ENCODE assay signal across 9 cellular contexts in the genomic region with DNA sequence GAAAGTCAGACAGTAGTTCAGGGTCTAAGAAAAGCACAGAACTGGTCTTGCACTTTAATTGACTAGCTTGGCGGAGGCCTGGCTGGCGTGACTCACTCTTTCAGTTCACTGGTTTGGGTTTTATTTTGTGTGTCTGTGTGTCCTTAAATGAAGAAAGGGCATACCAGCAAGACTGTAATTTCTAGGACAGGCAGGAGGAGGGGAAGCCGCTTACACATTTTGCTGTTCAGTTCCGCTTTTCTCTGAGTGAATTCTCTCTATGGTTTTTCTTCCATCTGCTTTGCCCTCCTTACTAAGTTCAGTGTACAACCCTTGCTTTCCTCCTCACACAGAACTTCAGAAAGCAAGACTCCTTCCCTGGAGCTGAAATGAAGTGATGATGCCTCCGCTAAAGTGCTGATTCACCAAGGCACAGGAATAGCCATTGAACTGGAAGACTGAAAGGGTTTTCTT.
DNase-seq lines count a peak whose midpoint lies in the region; ATAC-seq and TF ChIP-seq lines count a peak whose summit lies in the region.
"Had no signal": no experiment of that assay in that cellular context is flagged by ENCODE, and none has a peak within 500 bp of the region (broad histone marks: within the 10 kb centered on the region; RNA-seq: fewer than 3 reads in every experiment).

No MANE protein-coding gene starts in this region.

- ATAC-seq in GM21447 (IDR thresholded peaks at IDR 0.05; ENCODE audit: unreplicated experiment), result peak; percentile 47
- ATAC-seq: HCT116 had no signal

- H3K4me3 Mint-ChIP-seq in IgD-negative memory B cell, result peak overlapping the region; percentile 61 to 78 (median 74)
- H3K4me3 Mint-ChIP-seq in dendritic cell treated with granulocyte-macrophage colony-stimulating factor and Interleukin-4, amounts not matched to agents 40 ng/mL and 50 ng/mL, for 4 days, result no peak overlapping the region
- H3K4me3 Mint-ChIP-seq in progenitor cell of endocrine pancreas (ENCODE audit: low read depth), result no peak overlapping the region

- no peak for TF ChIP-seq CTCF in progenitor cell of endocrine pancreas (IDR thresholded peaks at IDR 0.05; ENCODE audit: unreplicated experiment)
- no peak for TF ChIP-seq CTCF in prostate gland (IDR thresholded peaks at IDR 0.05)

- H3K36me3 Mint-ChIP-seq in IgD-negative memory B cell (peaks cover 2% of the 10 kb centered on the region), progenitor cell of endocrine pancreas (ENCODE audit: insufficient read depth) (no peaks in the 10 kb centered on the region)
- peaks cover 7% of the 10 kb centered on the region for H3K36me3 Mint-ChIP-seq in dendritic cell treated with granulocyte-macrophage colony-stimulating factor and Interleukin-4, amounts not matched to agents 40 ng/mL and 50 ng/mL, for 4 days (ENCODE audit: low read depth)

- H3K4me1 ChIP-seq in prostate gland (replicated peaks), result no peaks in the 10 kb centered on the region

- H3K27me3 Mint-ChIP-seq in IgD-negative memory B cell (no peaks in the 10 kb centered on the region), progenitor cell of endocrine pancreas (no peaks in the 10 kb centered on the region)
- H3K27me3 Mint-ChIP-seq in dendritic cell treated with granulocyte-macrophage colony-stimulating factor and Interleukin-4, amounts not matched to agents 40 ng/mL and 50 ng/mL, for 4 days, result no peaks in the 10 kb centered on the region

- no peaks in the 10 kb centered on the region for H3K9me3 Mint-ChIP-seq in IgD-negative memory B cell
- no peaks in the 10 kb centered on the region for H3K9me3 Mint-ChIP-seq in dendritic cell treated with granulocyte-macrophage colony-stimulating factor and Interleukin-4, amounts not matched to agents 40 ng/mL and 50 ng/mL, for 4 days
- H3K9me3 Mint-ChIP-seq in progenitor cell of endocrine pancreas (ENCODE audit: low read depth), result no peaks in the 10 kb centered on the region

- 80% methylated on average over 5 of the region's 5 CpGs for WGBS in prostate gland

- no peaks in the 10 kb centered on the region for H3K36me3 ChIP-seq in prostate gland

- H3K4me1 Mint-ChIP-seq in IgD-negative memory B cell (peaks cover 53 to 56% (median 54%) of the 10 kb centered on the region in 3 donors), progenitor cell of endocrine pancreas (ENCODE audit: low read depth) (peaks cover 2% of the 10 kb centered on the region)
- peaks cover 34% of the 10 kb centered on the region for H3K4me1 Mint-ChIP-seq in dendritic cell treated with granulocyte-macrophage colony-stimulating factor and Interleukin-4, amounts not matched to agents 40 ng/mL and 50 ng/mL, for 4 days (ENCODE audit: low read depth)

- no peaks in the 10 kb centered on the region for H3K9me3 ChIP-seq in prostate gland

- H3K4me3 ChIP-seq in prostate gland, result no peak overlapping the region

- intact Hi-C loops in dendritic cell treated with granulocyte-macrophage colony-stimulating factor and Interleukin-4, amounts not matched to agents 40 ng/mL and 50 ng/mL, for 4 days (cut with micrococcal nuclease), result loop anchor here (2.0 to 10.0 kb wide), 5 partner anchors 45 to 1293 kb away; a partner anchor contains a TSS
- intact Hi-C loops in prostate gland (cut with DNase I), result loop anchor here (5.0 to 10.0 kb wide), 2 partner anchors 150 to 1453 kb away; a partner anchor contains a TSS

- H3K27ac Mint-ChIP-seq in IgD-negative memory B cell, result peak overlapping the region; percentile 84 to 94 (median 93)
- H3K27ac Mint-ChIP-seq in dendritic cell treated with granulocyte-macrophage colony-stimulating factor and Interleukin-4, amounts not matched to agents 40 ng/mL and 50 ng/mL, for 4 days, result peak overlapping the region; percentile 93
- H3K27ac Mint-ChIP-seq in progenitor cell of endocrine pancreas, result no peak overlapping the region

- DNase-seq in GDM1 (lab: John Stamatoyannopoulos, UW) (peak; percentile 80), renal cortical epithelial cell (ENCODE audit: low read depth) (peak; percentile 84), NCI-H2081 treated with DMSO at 0.1 percent for 48 hours (lab: John Stamatoyannopoulos, UW) (no peak), progenitor cell of endocrine pancreas (ENCODE audit: low spot score, unreplicated experiment) (no peak), prostate gland (ENCODE audit: low spot score) (no peak)

- no peak for TF ChIP-seq POLR2A in prostate gland (IDR thresholded peaks at IDR 0.05)

- H3K27me3 ChIP-seq in prostate gland (replicated peaks; ENCODE audit: insufficient read depth), result no peaks in the 10 kb centered on the region

- H3K27ac ChIP-seq in prostate gland, result no peak overlapping the region

Comparison
In these comparisons a context has a peak if more than half of its experiments do, and no peak if none do; other contexts are left out.
1. DNase-seq: peak in GDM1 (single experiment) and renal cortical epithelial cell (single experiment); none in NCI-H2081 treated with DMSO at 0.1 percent for 48 hours (single experiment), progenitor cell of endocrine pancreas (single experiment) and prostate gland (single experiment).
2. H3K4me3 Mint-ChIP-seq: peak in IgD-negative memory B cell (4 of 4); none in dendritic cell treated with granulocyte-macrophage colony-stimulating factor and Interleukin-4, amounts not matched to agents 40 ng/mL and 50 ng/mL, for 4 days (single experiment) and progenitor cell of endocrine pancreas (single experiment).